ENCODE assay signal across 5 cellular contexts in the genomic region with DNA sequence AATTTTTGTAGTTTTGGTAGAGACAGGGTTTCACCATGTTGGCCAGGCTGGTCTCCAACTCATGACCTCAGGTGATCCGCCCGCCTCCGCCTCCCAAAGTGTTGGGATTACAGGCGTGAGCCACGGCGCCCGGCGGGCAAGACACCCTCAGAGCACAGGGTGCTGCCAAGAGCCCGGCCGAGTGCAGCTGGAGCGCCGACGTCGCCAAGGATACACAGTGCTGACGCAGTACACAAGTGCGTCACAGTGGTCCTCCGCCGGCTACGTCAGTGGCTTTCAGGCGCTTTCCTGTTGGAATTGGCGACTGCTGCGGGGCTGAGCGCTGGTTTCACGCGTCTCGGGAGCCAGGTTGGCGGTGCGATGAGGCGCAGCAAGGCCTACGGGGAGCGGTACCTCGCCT. TPM values are rescaled to one million over a fixed set of nuclear protein-coding genes. Genes with fewer than 3 reads are reported as not detected.
"Had no signal": no experiment of that assay in that cellular context is flagged by ENCODE, and none has a peak within 500 bp of the region (broad histone marks: within the 10 kb centered on the region; RNA-seq: fewer than 3 reads in every experiment).

No MANE protein-coding gene starts in this region.

RNA-seq across cellular contexts. Expression of gene CD8B, which starts 51.8 kb away (rescaled TPM):
- total RNA-seq: lung microvascular endothelial cell, neural crest cell, osteoblast, smooth muscle cell, urinary bladder had no signal
- polyA plus RNA-seq: smooth muscle cell had no signal
